34 cellular contexts compared by ENCODE assay signal in the genomic region with DNA sequence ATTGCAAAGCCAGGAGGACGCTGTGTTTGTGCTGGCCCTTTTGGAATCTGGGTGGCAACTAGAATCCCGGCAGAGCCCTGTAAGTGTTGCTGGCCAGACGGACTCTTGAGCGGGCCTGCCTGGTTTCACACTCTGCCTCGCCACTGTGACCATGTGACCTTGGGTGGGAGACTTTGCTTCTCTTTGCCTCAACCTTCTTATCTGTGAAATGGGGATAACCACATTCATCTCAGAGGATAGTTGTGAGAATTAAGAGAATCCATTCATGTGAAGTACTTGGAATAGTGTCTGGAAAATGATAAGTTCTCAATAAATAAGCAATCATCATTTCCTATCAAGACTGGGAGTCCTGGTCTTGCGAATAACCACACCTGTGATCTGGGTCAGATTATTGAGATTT.
"Had no signal": no experiment of that assay in that cellular context is flagged by ENCODE, and none has a peak within 500 bp of the region (broad histone marks: within the 10 kb centered on the region; RNA-seq: fewer than 3 reads in every experiment).

No MANE protein-coding gene starts in this region.

- DNase-seq: heart left ventricle; hypothalamus; immature natural killer cell; kidney; left colon; left lung; mesendoderm; midbrain; mucosa of descending colon; naive thymus-derived CD4-positive, alpha-beta T cell; ovary; retina; right cardiac atrium; sigmoid colon; small intestine; spleen; stimulated activated CD4-positive, alpha-beta T cell treated with anti-CD3 and anti-CD28 coated beads, Interleukin-1b, Interleukin-23, amount 100 ng/mL, for 48 hours; stimulated activated CD4-positive, alpha-beta T cell treated with anti-CD3 and anti-CD28 coated beads, Interleukin-2, amount 100 ng/mL, for 48 hours; stimulated activated CD4-positive, alpha-beta T cell treated with anti-CD3 and anti-CD28 coated beads, Interleukin-4, amount 100 ng/mL, for 4 hours; stimulated activated CD8-positive, alpha-beta memory T cell treated with anti-CD3 and anti-CD28 coated beads, Interleukin-4, amount 100 ng/mL, for 48 hours; stimulated activated naive CD4-positive, alpha-beta T cell treated with Interleukin-2 at 50 U/mL for 16 hours; stomach; uterus had no signal

- H3K4me1 ChIP-seq: left lung, spleen, suprapubic skin, uterus had no signal

- H3K27ac Mint-ChIP-seq: immature natural killer cell; naive thymus-derived CD4-positive, alpha-beta T cell; natural killer cell treated with Interleukin-12 subunit alpha and Interleukin-12 subunit beta and Interleukin-15 and Interleukin-18, amount 100 ng/mL, for 72 hours; progenitor cell of endocrine pancreas; stimulated activated memory B cell treated with anti-CD40 and anti-IgM and Interleukin-4, amounts not matched to agents 10 μg/mL and 1 μg/mL and 100 μg/mL, for 72 hours; type B pancreatic cell had no signal

- H3K27me3 ChIP-seq: left lung, ovary, sigmoid colon, tibial nerve, uterus had no signal

- H3K36me3 ChIP-seq: heart left ventricle, left lung, neutrophil, ovary, sigmoid colon, spleen, stomach, suprapubic skin, thoracic aorta, tibial nerve, uterus had no signal

- H3K9me3 ChIP-seq: heart left ventricle, left lung, mucosa of descending colon, neutrophil, ovary, sigmoid colon, stomach, suprapubic skin, thoracic aorta, tibial nerve, uterus had no signal

- H3K4me3 ChIP-seq: heart left ventricle, left lung, lung, mucosa of descending colon, ovary, sigmoid colon, spleen, stomach, suprapubic skin, thoracic aorta, tibial nerve, uterus had no signal

- H3K36me3 Mint-ChIP-seq: naive thymus-derived CD4-positive, alpha-beta T cell; natural killer cell treated with Interleukin-12 subunit alpha and Interleukin-12 subunit beta and Interleukin-15 and Interleukin-18, amount 100 ng/mL, for 72 hours; stimulated activated memory B cell treated with anti-CD40 and anti-IgM and Interleukin-4, amounts not matched to agents 10 μg/mL and 1 μg/mL and 100 μg/mL, for 72 hours; type B pancreatic cell had no signal

- ATAC-seq: heart left ventricle; left colon; left lung; mucosa of descending colon; naive thymus-derived CD4-positive, alpha-beta T cell; natural killer cell treated with Interleukin-12 subunit alpha and Interleukin-12 subunit beta and Interleukin-15 and Interleukin-18, amount 100 ng/mL, for 72 hours; right cardiac atrium; stimulated activated memory B cell treated with anti-CD40 and anti-IgM and Interleukin-4, amounts not matched to agents 10 μg/mL and 1 μg/mL and 100 μg/mL, for 72 hours had no signal

- FAIRE-seq: islet of Langerhans, kidney, small intestine had no signal

- H3K9me3 Mint-ChIP-seq: immature natural killer cell; natural killer cell treated with Interleukin-12 subunit alpha and Interleukin-12 subunit beta and Interleukin-15 and Interleukin-18, amount 100 ng/mL, for 72 hours; neural crest cell; stimulated activated memory B cell treated with anti-CD40 and anti-IgM and Interleukin-4, amounts not matched to agents 10 μg/mL and 1 μg/mL and 100 μg/mL, for 72 hours; type B pancreatic cell had no signal

- H3K27ac ChIP-seq: neutrophil, suprapubic skin, thoracic aorta, tibial nerve had no signal

- H3K4me3 Mint-ChIP-seq: immature natural killer cell; naive thymus-derived CD4-positive, alpha-beta T cell; natural killer cell treated with Interleukin-12 subunit alpha and Interleukin-12 subunit beta and Interleukin-15 and Interleukin-18, amount 100 ng/mL, for 72 hours; neural crest cell; stimulated activated memory B cell treated with anti-CD40 and anti-IgM and Interleukin-4, amounts not matched to agents 10 μg/mL and 1 μg/mL and 100 μg/mL, for 72 hours; type B pancreatic cell had no signal

- H3K4me1 Mint-ChIP-seq: immature natural killer cell; naive thymus-derived CD4-positive, alpha-beta T cell; stimulated activated memory B cell treated with anti-CD40 and anti-IgM and Interleukin-4, amounts not matched to agents 10 μg/mL and 1 μg/mL and 100 μg/mL, for 72 hours had no signal
